Comparison of ENCODE assay signal across 10 cellular contexts in genomic region chr2:1686784-1687105, GRCh38. TPM values are rescaled to one million over a fixed set of nuclear protein-coding genes. Genes with fewer than 3 reads are reported as not detected.
DNase-seq lines count a peak whose midpoint lies in the region; ATAC-seq and TF ChIP-seq lines count a peak whose summit lies in the region.
"Had no signal": no experiment of that assay in that cellular context is flagged by ENCODE, and none has a peak within 500 bp of the region (broad histone marks: within the 10 kb centered on the region; RNA-seq: fewer than 3 reads in every experiment).

No MANE protein-coding gene starts in this region.

- peak overlapping the region; percentile 61 for H2BK120ac ChIP-seq in IMR-90 (ENCODE audit: low read depth, low read length)

- peak overlapping the region; percentile 66 for H2BK5ac ChIP-seq in IMR-90 (ENCODE audit: low read depth, low read length, poor library complexity, severe bottlenecking)

- peaks cover 19% of the 10 kb centered on the region for H3K4me1 ChIP-seq in IMR-90 (ENCODE audit: control insufficient read depth, insufficient read depth, low read length)
- no peaks in the 10 kb centered on the region for H3K4me1 ChIP-seq in liver (ENCODE audit: control insufficient read depth in 4 of 4, insufficient read depth in 4 of 4, low read length in 3 of 4)
- peaks cover 40% of the 10 kb centered on the region for H3K4me1 ChIP-seq in skeletal muscle satellite cell (ENCODE audit: control insufficient read depth, insufficient read depth, low read length)
- H3K4me1 ChIP-seq: spleen had no signal

- H3K9me1 ChIP-seq in IMR-90 (ENCODE audit: insufficient read depth, low read length), result peaks cover 23% of the 10 kb centered on the region

- peaks cover 32 to 67% of the 10 kb centered on the region in 2 experiments for H3K79me1 ChIP-seq in IMR-90 (ENCODE audit: low read depth in 1 of 2, low read length in 2 of 2)

- no peaks in the 10 kb centered on the region for H3K27me3 ChIP-seq in IMR-90 (ENCODE audit: control insufficient read depth, insufficient read depth, low read length)
- H3K27me3 ChIP-seq in liver (ENCODE audit: control insufficient read depth in 4 of 4, insufficient read depth in 4 of 4, low read length in 3 of 4), result peaks cover 0 to 5% (median 0%) of the 10 kb centered on the region in 4 donors
- no peaks in the 10 kb centered on the region for H3K27me3 ChIP-seq in skeletal muscle satellite cell (ENCODE audit: control insufficient read depth, insufficient read depth, low read length)
- H3K27me3 ChIP-seq: spleen had no signal

- POLR2A ChIA-PET in IMR-90 (lab: Charles Lee; ENCODE audit: unreplicated experiment), result no interaction called here

- TF ChIP-seq RAD21 in IMR-90 (IDR thresholded peaks at IDR 0.05; ENCODE audit: low read length) (no peak), liver (IDR thresholded peaks at IDR 0.05) (peak in 1 of 2 donors; percentile 6)

- peak overlapping the region; percentile 73 for H2AK9ac ChIP-seq in IMR-90 (replicated peaks; ENCODE audit: low read depth, low read length, poor library complexity)

- no peak overlapping the region for H2AFZ ChIP-seq in IMR-90 (replicated peaks; ENCODE audit: low read length, poor library complexity)

- WGBS in IMR-90 (ENCODE audit: extremely low coverage in 2 of 2, insufficient read length in 1 of 2), 2 experiments, result 70% methylated on average over 2 of the region's 14 CpGs; no CpG with 5 or more reads in 1 of the 2 experiments
- WGBS in liver, result 43% methylated on average over 14 of the region's 14 CpGs

- TF ChIP-seq POLR2A in IMR-90 (IDR thresholded peaks at IDR 0.05; ENCODE audit: low read depth, low read length), result no peak

- CTCF ChIA-PET in IMR-90 (lab: Yijun Ruan, JAX), result interaction anchor here (1.2 kb wide), 1 partner anchor 131 kb away, joined by 5 read pairs; no protein-coding TSS in a partner anchor

- dilution Hi-C loops in IMR-90 (cut with HindIII; ENCODE audit: low sequenced_read_pairs, unreplicated experiment), result no loop called here

- peak overlapping the region; percentile 43 for H3K4ac ChIP-seq in IMR-90 (ENCODE audit: low read depth, low read length)

- H4K8ac ChIP-seq in IMR-90 (ENCODE audit: low read depth in 2 of 2, low read length in 2 of 2), result peak overlapping the region; percentile 62 to 63; a peak in 3 of 4 replicates

- in situ Hi-C loops in IMR-90 (cut with MboI; ENCODE audit: low sequenced_read_pairs), result no loop called here

- H2BK20ac ChIP-seq in IMR-90 (ENCODE audit: low read depth, low read length), result peak overlapping the region; percentile 51

- H3K9ac ChIP-seq in IMR-90 (ENCODE audit: low read depth, low read length) (no peak overlapping the region), liver (ENCODE audit: low read depth in 1 of 2, low read length in 2 of 2) (no peak overlapping the region), skeletal muscle satellite cell (ENCODE audit: low read depth, low read length) (peak overlapping the region; percentile 82)

- TF ChIP-seq CTCF in IMR-90 (conservative IDR thresholded peaks at IDR 0.05; ENCODE audit: low read depth, low read length) (no peak), liver (IDR thresholded peaks at IDR 0.05; ENCODE audit: low read depth, low read length, missing input control) (no peak)

- peak overlapping the region; percentile 27; the same call in 1 of the 2 replicates for H4K5ac ChIP-seq in IMR-90 (ENCODE audit: low read depth, low read length)

- H4K91ac ChIP-seq in IMR-90 (ENCODE audit: insufficient read depth, low read depth, low read length), result peak overlapping the region; percentile 54

- H3K14ac ChIP-seq in IMR-90 (replicated peaks; ENCODE audit: low read depth, low read length), result peak overlapping the region; percentile 19

- BruUV-seq in IMR-90 (replicated peaks; lab: Mats Ljungman, UMichigan), result no TSS peak

- intact Hi-C loops in IMR-90 (cut with micrococcal nuclease), result no loop called here

- H2AK5ac ChIP-seq in IMR-90 (ENCODE audit: low read depth, low read length), result peak overlapping the region; percentile 5; the same call in 1 of the 2 replicates

- H3K56ac ChIP-seq in IMR-90 (ENCODE audit: extremely low read depth, insufficient read depth, low read length), result no peak overlapping the region

- peak overlapping the region; percentile 32 for H3K23ac ChIP-seq in IMR-90 (ENCODE audit: low read depth, low read length)

- ATAC-seq in IMR-90 (ENCODE audit: low read depth), result no peak; the same call in 1 of the 2 replicates
- ATAC-seq in GM21825 (IDR thresholded peaks at IDR 0.05; ENCODE audit: unreplicated experiment), result no peak

- H3K4me3 ChIP-seq in IMR-90 (ENCODE audit: insufficient read depth, low read depth, low read length) (no peak overlapping the region), liver (ENCODE audit: low read depth in 1 of 3, low read length in 3 of 3) (no peak overlapping the region), skeletal muscle satellite cell (ENCODE audit: low read length) (no peak overlapping the region)
- H3K4me3 ChIP-seq: spleen had no signal

- DNase-seq in IMR-90, result peak; percentile 80
- DNase-seq in astrocyte of the hippocampus (ENCODE audit: low read depth, low spot score), result peak; percentile 75
- no peak for DNase-seq in NCI-H2171 (lab: John Stamatoyannopoulos, UW)
- no peak for DNase-seq in nucleus accumbens (lab: John Stamatoyannopoulos, UW)
- DNase-seq: CD4-positive, alpha-beta T cell; Right ventricle myocardium superior; spleen had no signal

- peak overlapping the region; percentile 51; the same call in 2 of the 3 replicates for H2BK15ac ChIP-seq in IMR-90 (ENCODE audit: low read depth, low read length)

- no peak overlapping the region for H3K4me2 ChIP-seq in IMR-90 (ENCODE audit: low read depth, low read length)
- peak overlapping the region; percentile 55 for H3K4me2 ChIP-seq in skeletal muscle satellite cell (ENCODE audit: low read length)

- peak overlapping the region; percentile 29; the same call in 1 of the 2 replicates for H3K18ac ChIP-seq in IMR-90 (ENCODE audit: low read depth, low read length)

- peak overlapping the region; percentile 55; the same call in 1 of the 2 replicates for H3K27ac ChIP-seq in IMR-90 (ENCODE audit: insufficient read depth, low read length)
- no peak overlapping the region for H3K27ac ChIP-seq in liver (ENCODE audit: low read depth in 1 of 2, low read length in 2 of 2)
- H3K27ac ChIP-seq: spleen had no signal

- peaks cover 64% of the 10 kb centered on the region for H3K36me3 ChIP-seq in IMR-90 (ENCODE audit: control insufficient read depth, insufficient read depth, low read length)
- no peaks in the 10 kb centered on the region for H3K36me3 ChIP-seq in liver (ENCODE audit: control insufficient read depth in 4 of 4, insufficient read depth in 3 of 4, low read depth in 1 of 4, low read length in 3 of 4)
- peaks cover 58% of the 10 kb centered on the region for H3K36me3 ChIP-seq in skeletal muscle satellite cell (ENCODE audit: insufficient read depth, low read length)

- H3K9me3 ChIP-seq in IMR-90 (ENCODE audit: control insufficient read depth, insufficient read depth, low read length) (no peaks in the 10 kb centered on the region), liver (ENCODE audit: control insufficient read depth in 4 of 4, low read length in 3 of 4) (no peaks in the 10 kb centered on the region), skeletal muscle satellite cell (replicated peaks; ENCODE audit: low read length) (no peaks in the 10 kb centered on the region)
- H3K9me3 ChIP-seq: spleen had no signal

- peaks cover 31% of the 10 kb centered on the region for H4K20me1 ChIP-seq in IMR-90 (ENCODE audit: insufficient read depth, low read length)

TF ChIP-seq in IMR-90, 13 proteins besides CTCF, POLR2A, EP300 and RAD21 (continues in another document):
- TF ChIP-seq CEBPB (IDR thresholded peaks at IDR 0.05; ENCODE audit: low read depth, low read length), result no peak
- TF ChIP-seq, protein P1, sequence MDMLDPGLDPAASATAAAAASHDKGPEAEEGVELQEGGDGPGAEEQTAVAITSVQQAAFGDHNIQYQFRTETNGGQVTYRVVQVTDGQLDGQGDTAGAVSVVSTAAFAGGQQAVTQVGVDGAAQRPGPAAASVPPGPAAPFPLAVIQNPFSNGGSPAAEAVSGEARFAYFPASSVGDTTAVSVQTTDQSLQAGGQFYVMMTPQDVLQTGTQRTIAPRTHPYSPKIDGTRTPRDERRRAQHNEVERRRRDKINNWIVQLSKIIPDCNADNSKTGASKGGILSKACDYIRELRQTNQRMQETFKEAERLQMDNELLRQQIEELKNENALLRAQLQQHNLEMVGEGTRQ (IDR thresholded peaks at IDR 0.05; ENCODE audit: low read depth, low read length), result no peak

TF ChIP-seq in liver, 16 proteins besides CTCF, POLR2A, EP300 and RAD21 (continues in another document):
- TF ChIP-seq RXRA (IDR thresholded peaks at IDR 0.05) (peak; percentile 68 to 88), ZBTB33 (IDR thresholded peaks at IDR 0.05) (no peak), SP1 (IDR thresholded peaks at IDR 0.05) (peak; percentile 42), FOXA2 (IDR thresholded peaks at IDR 0.05) (no peak), TAF1 (conservative IDR thresholded peaks at IDR 0.05) (no peak), HNF4A (conservative IDR thresholded peaks at IDR 0.05) (no peak), FOXA1 (IDR thresholded peaks at IDR 0.05) (no peak)
- TF ChIP-seq, protein P2, sequence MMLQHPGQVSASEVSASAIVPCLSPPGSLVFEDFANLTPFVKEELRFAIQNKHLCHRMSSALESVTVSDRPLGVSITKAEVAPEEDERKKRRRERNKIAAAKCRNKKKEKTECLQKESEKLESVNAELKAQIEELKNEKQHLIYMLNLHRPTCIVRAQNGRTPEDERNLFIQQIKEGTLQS (IDR thresholded peaks at IDR 0.05), result no peak

RNA-seq across cellular contexts. Expression of gene PXDN, which starts 57.6 kb away (rescaled TPM):
- total RNA-seq in IMR-90 (2012; rRNA removed), result 148 and 153 TPM in 2 replicates
- 268 and 332 TPM in 2 replicates for polyA plus RNA-seq in IMR-90 (2012; rRNA removed)
- 300 and 432 TPM in 2 replicates for polyA plus RNA-seq in IMR-90 (2012; cell fraction: cytosol; rRNA removed)
- 369 and 399 TPM in 2 replicates for polyA plus RNA-seq in IMR-90 (2012; cell fraction: nucleus; rRNA removed; ENCODE audit: low replicate concordance)
- total RNA-seq in liver, result 10 to 100 TPM; 19.1 to 21.5 TPM
- 10 to 100 TPM in 1 of 2 donors, 1 to 10 TPM in 1; 4.2 to 14.7 TPM for polyA plus RNA-seq in liver
- 159 and 194 TPM in 2 replicates for total RNA-seq in skeletal muscle satellite cell (2012; rRNA removed)

Comparison
In these comparisons a context has a peak if more than half of its experiments do, and no peak if none do; other contexts are left out.
1. DNase-seq: peak in IMR-90 (single experiment) and astrocyte of the hippocampus (single experiment); none in NCI-H2171 (single experiment) and nucleus accumbens (0 of 56).